ENCODE assay signal across 1 cellular context in genomic region chr17:81345211-81346089, GRCh38.
TF ChIP-seq lines count a peak whose summit lies in the region.

No MANE protein-coding gene starts in this region.

TF ChIP-seq in K562, 482 proteins besides CTCF, POLR2A, EP300 and RAD21 (continued from another document and continues in another):
- TF ChIP-seq BCLAF1 (IDR thresholded peaks at IDR 0.05; ENCODE audit: borderline replicate concordance in 1 of 2, control insufficient read depth in 1 of 2, low read depth in 2 of 2, low read length in 1 of 2) (no peak), RBM34 (IDR thresholded peaks at IDR 0.05; ENCODE audit: borderline replicate concordance, insufficient read depth, low read length) (no peak), SAP30 (IDR thresholded peaks at IDR 0.05; ENCODE audit: borderline replicate concordance, insufficient read depth, low read depth, low read length, poor library complexity, severe bottlenecking) (no peak), CCNT2 (IDR thresholded peaks at IDR 0.05; ENCODE audit: borderline replicate concordance, extremely low read depth, insufficient read length, low read depth, low read length) (peak; percentile 64), ZNF583 (CRISPR knock-in tag; IDR thresholded peaks at IDR 0.05) (no peak), CREB1 (IDR thresholded peaks at IDR 0.05) (peak; percentile 41; the same call in 1 of the 2 replicates), CREB1 (CRISPR knock-in tag; IDR thresholded peaks at IDR 0.05) (peak; percentile 51; the same call in 1 of the 2 replicates), BRD4 (IDR thresholded peaks at IDR 0.05) (no peak), HEY1 (CRISPR knock-in tag; IDR thresholded peaks at IDR 0.05; ENCODE audit: borderline replicate concordance) (no peak), ZNF551 (CRISPR knock-in tag; IDR thresholded peaks at IDR 0.05) (no peak), ZNF740 (CRISPR knock-in tag; IDR thresholded peaks at IDR 0.05) (no peak), ZNF740 (tag; IDR thresholded peaks at IDR 0.05) (no peak), ZBTB34 (CRISPR knock-in tag; IDR thresholded peaks at IDR 0.05) (no peak), ZBTB11 (CRISPR knock-in tag; IDR thresholded peaks at IDR 0.05) (peak in 2 of 3 experiments; percentile 53 to 80; a peak in 3 of 6 replicates), KLF13 (tag; IDR thresholded peaks at IDR 0.05; ENCODE audit: borderline replicate concordance, low read depth) (no peak), TAL1 (IDR thresholded peaks at IDR 0.05) (no peak), U2AF1 (optimal IDR thresholded peaks at IDR 0.05; ENCODE audit: low read depth, low read length) (peak; percentile 80), ZNF77 (CRISPR knock-in tag; IDR thresholded peaks at IDR 0.05) (no peak), SFPQ (IDR thresholded peaks at IDR 0.05; ENCODE audit: low read depth, low read length) (no peak), SIX5 (IDR thresholded peaks at IDR 0.05; ENCODE audit: borderline replicate concordance in 1 of 2, insufficient read depth in 1 of 2, low read depth in 1 of 2, low read length in 2 of 2) (no peak), DNMT1 (IDR thresholded peaks at IDR 0.05) (no peak), MTF1 (CRISPR knock-in tag; IDR thresholded peaks at IDR 0.05; ENCODE audit: borderline replicate concordance) (no peak), GTF2B (IDR thresholded peaks at IDR 0.05; ENCODE audit: extremely low read depth, insufficient read length) (no peak), POLR2H (tag; IDR thresholded peaks at IDR 0.05; ENCODE audit: low read depth) (peak; percentile 46), ERF (CRISPR knock-in tag; IDR thresholded peaks at IDR 0.05) (peak; percentile 89), CREB3 (tag; conservative IDR thresholded peaks at IDR 0.05; ENCODE audit: low read depth) (no peak), HMBOX1 (IDR thresholded peaks at IDR 0.05) (no peak), ZNF280B (CRISPR knock-in tag; IDR thresholded peaks at IDR 0.05) (no peak), ZNF584 (CRISPR knock-in tag; IDR thresholded peaks at IDR 0.05; ENCODE audit: low read depth) (no peak), ZFP1 (CRISPR knock-in tag; IDR thresholded peaks at IDR 0.05) (no peak), MCM5 (IDR thresholded peaks at IDR 0.05; ENCODE audit: low read depth) (no peak), PYGO2 (tag; IDR thresholded peaks at IDR 0.05) (no peak), KLF1 (tag; IDR thresholded peaks at IDR 0.05) (no peak), UBTF (IDR thresholded peaks at IDR 0.05; ENCODE audit: borderline replicate concordance in 1 of 2, low read depth in 2 of 2, low read length in 2 of 2) (peak; percentile 97 to 98), ELF4 (CRISPR knock-in tag; IDR thresholded peaks at IDR 0.05) (0 out of 2 replicates have a peak, but pooled peaks have one; percentile 29), ZNF431 (CRISPR knock-in tag; IDR thresholded peaks at IDR 0.05) (peak; percentile 51; the same call in 1 of the 2 replicates), FOSL1 (tag; conservative IDR thresholded peaks at IDR 0.05) (no peak; the same call in none of the 2 replicates), ZNF316 (IDR thresholded peaks at IDR 0.05) (no peak), ZNF23 (CRISPR knock-in tag; IDR thresholded peaks at IDR 0.05) (no peak), SP1 (CRISPR knock-in tag; IDR thresholded peaks at IDR 0.05) (peak; percentile 34; the same call in 1 of the 2 replicates)
